In the genomic region with DNA sequence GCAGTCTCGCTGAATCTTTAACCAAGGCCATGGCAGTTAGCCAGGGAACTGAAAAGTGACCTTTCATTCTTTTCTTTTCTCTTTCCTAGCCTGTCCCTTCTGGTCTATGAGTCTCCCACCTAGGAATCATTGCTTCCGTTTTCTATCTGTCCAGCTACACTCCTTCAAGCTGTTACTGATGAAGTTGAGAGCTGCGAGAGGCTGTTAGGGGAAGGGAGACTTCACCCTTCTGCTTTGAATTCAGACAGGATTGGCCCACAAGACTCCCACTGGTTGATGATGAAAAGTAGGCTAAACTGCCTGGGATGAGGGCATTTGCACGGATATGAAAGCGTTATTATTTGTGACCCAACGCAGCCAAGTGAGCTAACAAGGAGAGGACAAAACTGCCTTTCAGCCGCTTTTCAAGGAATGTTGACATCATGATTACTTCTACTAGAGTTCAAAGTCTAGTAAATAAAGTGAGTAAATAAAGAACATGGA, we compare ENCODE assay signal across 15 cellular contexts. TPM values are rescaled to one million over a fixed set of nuclear protein-coding genes. Genes with fewer than 3 reads are reported as not detected.
DNase-seq lines count a peak whose midpoint lies in the region; ATAC-seq, FAIRE-seq and TF ChIP-seq lines count a peak whose summit lies in the region.
"Had no signal": no experiment of that assay in that cellular context is flagged by ENCODE, and none has a peak within 500 bp of the region (broad histone marks: within the 10 kb centered on the region; RNA-seq: fewer than 3 reads in every experiment).

No MANE protein-coding gene starts in this region.

- no peaks in the 10 kb centered on the region for H3K27me3 ChIP-seq in ACC112 (ENCODE audit: insufficient read depth, low read length)
- H3K27me3 ChIP-seq in adrenal gland: no peaks in the 10 kb centered on the region
- no peaks in the 10 kb centered on the region for H3K27me3 ChIP-seq in pancreas
- H3K27me3 ChIP-seq: heart right ventricle had no signal

- no peak for TF ChIP-seq POLR2A in adrenal gland (IDR thresholded peaks at IDR 0.05)

- H3K4me3 ChIP-seq in ACC112 (ENCODE audit: low read depth, low read length) (no peak overlapping the region), adrenal gland (no peak overlapping the region), pancreas (peak overlapping the region in 1 of 4 donors; percentile 13)
- H3K4me3 ChIP-seq: GM23338, heart right ventricle had no signal

- H3K36me3 ChIP-seq in ACC112 (ENCODE audit: insufficient read depth, low read length): no peaks in the 10 kb centered on the region
- H3K36me3 ChIP-seq in adrenal gland (replicated peaks in 1 of 2): no peaks in the 10 kb centered on the region
- no peaks in the 10 kb centered on the region for H3K36me3 ChIP-seq in pancreas

- H2AFZ ChIP-seq in ACC112 (ENCODE audit: low read length, unreplicated experiment): peak overlapping the region; percentile 62
- H2AFZ ChIP-seq: GM23338 had no signal

- ATAC-seq in pancreas (peak; percentile 61 to 79 (median 69)), HG02623 (IDR thresholded peaks at IDR 0.05; ENCODE audit: unreplicated experiment) (no peak)
- ATAC-seq: effector memory CD8-positive, alpha-beta T cell; GM23338 had no signal

- intact Hi-C loops in adrenal gland (cut with DNase I) (no loop called here), pancreas (cut with DNase I) (no loop called here)

- no peaks in the 10 kb centered on the region for H3K79me2 ChIP-seq in ACC112 (ENCODE audit: control insufficient read depth, insufficient read depth, low read length, unreplicated experiment)

- H3K4me1 ChIP-seq in ACC112 (ENCODE audit: control insufficient read depth, insufficient read depth, low read length, unreplicated experiment) (peaks cover 31% of the 10 kb centered on the region), adrenal gland (replicated peaks in 1 of 2) (peaks cover 5 to 26% of the 10 kb centered on the region in 2 donors), pancreas (peaks cover 48 to 53% (median 51%) of the 10 kb centered on the region in 3 donors)

- H3K9me3 ChIP-seq in adrenal gland (replicated peaks in 1 of 3) (no peaks in the 10 kb centered on the region), pancreas (no peaks in the 10 kb centered on the region)
- H3K9me3 ChIP-seq: heart right ventricle had no signal

- DNase-seq in adrenal gland (peak in 5 of 7 donors; percentile 29 to 60 (median 47)), iris pigment epithelial cell (ENCODE audit: low read depth) (peak; percentile 59), pancreas (peak in 3 of 6 donors; percentile 21 to 49 (median 29)), HTR-8/SVneo (ENCODE audit: insufficient read length, low spot score) (no peak), NCI-H1092 treated with DMSO at 0.1 percent for 48 hours (lab: John Stamatoyannopoulos, UW) (no peak), ureter (ENCODE audit: low spot score) (no peak)
- DNase-seq: activated CD8-positive, alpha-beta memory T cell treated with anti-CD3 and anti-CD28 coated beads, Interleukin-2, amount 50 U/mL, for 4 hours; effector memory CD8-positive, alpha-beta T cell; heart right ventricle; NCI-H1105 treated with DMSO at 0.1 percent for 48 hours; NCI-H510A; SHP77 had no signal

- no peak for TF ChIP-seq CTCF in adrenal gland (IDR thresholded peaks at IDR 0.05)
- no peak for TF ChIP-seq CTCF in pancreas (IDR thresholded peaks at IDR 0.05)

- H3K27ac ChIP-seq in ACC112 (ENCODE audit: low read depth, low read length): peak overlapping the region; percentile 37
- H3K27ac ChIP-seq in adrenal gland: peak overlapping the region in 1 of 5 donors; percentile 1
- peak overlapping the region; percentile 17 to 92 (median 73) for H3K27ac ChIP-seq in pancreas
- H3K27ac ChIP-seq: heart right ventricle had no signal

- no peak for FAIRE-seq in pancreas (lab: Jason Lieb, UNC)
- no peak for FAIRE-seq in HTR-8/SVneo (lab: Jason Lieb, UNC)

- 57 to 71% (median 65%) methylated on average over 7 of the region's 7 CpGs for WGBS in adrenal gland, 4 donors
- WGBS in pancreas, 2 donors: 12 to 16% methylated on average over 7 of the region's 7 CpGs

RNA-seq across cellular contexts. Expression of gene EIF4E3, which starts 30.2 kb away (rescaled TPM):
- total RNA-seq in adrenal gland (10 to 100 TPM in 5 of 8 donors, 1 to 10 TPM in 3; 4.4 to 16.1 (median 12.2) TPM), pancreas (10 to 100 TPM; 13.2 to 17.3 (median 14.8) TPM), ureter (33.2 TPM)
- polyA plus RNA-seq in adrenal gland (10 to 100 TPM in 1 of 3 donors, 1 to 10 TPM in 2; 5.0 to 13.1 (median 7.9) TPM), pancreas (1 to 10 TPM; 4.1 to 7.3 TPM)

RNA-seq across cellular contexts. Expression of gene GPR27, which starts 58.6 kb away (rescaled TPM):
- total RNA-seq in adrenal gland (1 to 10 TPM in 5 of 8 donors, under 1 TPM in 2, not detected in 1; 0.48 to 3.7 (median 2.8) TPM), pancreas (1 to 10 TPM in 5 of 6 donors, under 1 TPM in 1; 0.83 to 6.4 (median 1.8) TPM), ureter (16.3 TPM)
- polyA plus RNA-seq in adrenal gland (1 to 10 TPM in 2 of 3 donors, under 1 TPM in 1; 0.98 to 3.9 (median 1.6) TPM), pancreas (1 to 10 TPM; 1.4 to 4.6 TPM)

Comparison
In these comparisons a context has a peak if more than half of its experiments do, and no peak if none do; other contexts are left out.
1. DNase-seq: peak in adrenal gland (5 of 7) and iris pigment epithelial cell (single experiment); none in HTR-8/SVneo (single experiment), NCI-H1092 treated with DMSO at 0.1 percent for 48 hours (single experiment) and ureter (single experiment).